Comparison of ENCODE assay signal across 1 cellular context in genomic region chr18:79071037-79071960, GRCh38.
TF ChIP-seq lines count a peak whose summit lies in the region.

No MANE protein-coding gene starts in this region.

TF ChIP-seq in HepG2, 621 proteins besides CTCF, POLR2A, EP300 and RAD21 (continued from another document):
- no peak for TF ChIP-seq SKI (IDR thresholded peaks at IDR 0.05; ENCODE audit: partially characterized antibody)
